Comparison of ENCODE assay signal across 19 cellular contexts in genomic region chr4:138449938-138450337, GRCh38.
DNase-seq lines count a peak whose midpoint lies in the region; FAIRE-seq and TF ChIP-seq lines count a peak whose summit lies in the region.
"Had no signal": no experiment of that assay in that cellular context is flagged by ENCODE, and none has a peak within 500 bp of the region (broad histone marks: within the 10 kb centered on the region; RNA-seq: fewer than 3 reads in every experiment).

No MANE protein-coding gene starts in this region.

- peaks cover 9% of the 10 kb centered on the region for H3K4me1 ChIP-seq in endothelial cell of umbilical vein (ENCODE audit: control insufficient read depth, extremely low read depth, insufficient read depth, low read length)
- H3K4me1 ChIP-seq in neural progenitor cell = peaks cover 3% of the 10 kb centered on the region
- H3K4me1 ChIP-seq: A549 had no signal

- H3K36me3 Mint-ChIP-seq in neural progenitor cell = no peaks in the 10 kb centered on the region
- H3K36me3 Mint-ChIP-seq: CD8-positive, alpha-beta memory T cell had no signal

- H3K4me2 ChIP-seq in endothelial cell of umbilical vein (ENCODE audit: insufficient read depth, low read length) (no peak overlapping the region), neural progenitor cell (no peak overlapping the region)
- H3K4me2 ChIP-seq: A549 had no signal

- H3K9ac ChIP-seq in endothelial cell of umbilical vein (replicated peaks; ENCODE audit: extremely low read depth, insufficient read depth, low read length) = no peak overlapping the region
- H3K9ac ChIP-seq in neural progenitor cell = no peak overlapping the region
- H3K9ac ChIP-seq: BLaER1 treated with 17β-estradiol and CSF1 and Interleukin-3, amounts not matched to agents 10 nM and 100 nM had no signal

- no peaks in the 10 kb centered on the region for H3K79me2 ChIP-seq in endothelial cell of umbilical vein (ENCODE audit: control insufficient read depth, insufficient read depth, low read length)
- H3K79me2 ChIP-seq in neural progenitor cell (ENCODE audit: low read depth) = no peaks in the 10 kb centered on the region

- dilution Hi-C loops in endothelial cell of umbilical vein (cut with MboI; ENCODE audit: extremely low pct_ligation_motif_present, low sequenced_read_pairs) = no loop called here

- peaks cover 9% of the 10 kb centered on the region for H3K4me1 Mint-ChIP-seq in neural progenitor cell
- H3K4me1 Mint-ChIP-seq: CD8-positive, alpha-beta memory T cell had no signal

- H3K27me3 ChIP-seq in endothelial cell of umbilical vein (ENCODE audit: control insufficient read depth in 2 of 2, insufficient read depth in 2 of 2, low read length in 2 of 2) (no peaks in the 10 kb centered on the region), neural progenitor cell (no peaks in the 10 kb centered on the region)
- H3K27me3 ChIP-seq: BLaER1 treated with 17β-estradiol and CSF1 and Interleukin-3, amounts not matched to agents 10 nM and 100 nM had no signal

- no peak overlapping the region for H3K4me3 Mint-ChIP-seq in neural progenitor cell
- H3K4me3 Mint-ChIP-seq: CD8-positive, alpha-beta memory T cell; HFFc6 had no signal

- H3K4me3 ChIP-seq in endothelial cell of umbilical vein (replicated peaks in 1 of 3; ENCODE audit: insufficient read depth in 1 of 3, low read depth in 1 of 3, low read length in 3 of 3) (no peak overlapping the region), neural progenitor cell (no peak overlapping the region)
- H3K4me3 ChIP-seq: A549; BLaER1 treated with 17β-estradiol and CSF1 and Interleukin-3, amounts not matched to agents 10 nM and 100 nM had no signal

- CTCF ChIA-PET in endothelial cell of umbilical vein (lab: Charles Lee) = no interaction called here

- FAIRE-seq in endothelial cell of umbilical vein (lab: Jason Lieb, UNC) = peak; percentile 77
- FAIRE-seq: A549, D721Med, GM12891 had no signal

- in situ Hi-C loops in G401 (cut with HindIII; ENCODE audit: low sequenced_read_pairs) = no loop called here

- TF ChIP-seq CTCF in endothelial cell of umbilical vein (IDR thresholded peaks at IDR 0.05; ENCODE audit: extremely low read depth in 1 of 2, insufficient read depth in 1 of 2, low read depth in 1 of 2, low read length in 2 of 2) = no peak
- TF ChIP-seq CTCF in neural progenitor cell (IDR thresholded peaks at IDR 0.05) = no peak

- no peaks in the 10 kb centered on the region for H4K20me1 ChIP-seq in endothelial cell of umbilical vein (replicated peaks; ENCODE audit: control insufficient read depth, extremely low read depth, insufficient read depth, low read length)
- H4K20me1 ChIP-seq in neural progenitor cell (ENCODE audit: low read depth) = no peaks in the 10 kb centered on the region
- H4K20me1 ChIP-seq: BLaER1 treated with 17β-estradiol and CSF1 and Interleukin-3, amounts not matched to agents 10 nM and 100 nM had no signal

- no peak for TF ChIP-seq POLR2A in endothelial cell of umbilical vein (IDR thresholded peaks at IDR 0.05; ENCODE audit: low read depth, low read length)
- no peak for TF ChIP-seq POLR2A in erythroblast (IDR thresholded peaks at IDR 0.05; ENCODE audit: low read length)

- no peaks in the 10 kb centered on the region for H3F3A ChIP-seq in neural progenitor cell (ENCODE audit: low read depth)

- H3K27ac ChIP-seq in endothelial cell of umbilical vein (ENCODE audit: insufficient read depth, low read depth, low read length) (no peak overlapping the region), neural progenitor cell (no peak overlapping the region)
- H3K27ac ChIP-seq: A549; BLaER1 treated with 17β-estradiol and CSF1 and Interleukin-3, amounts not matched to agents 10 nM and 100 nM had no signal

- no peaks in the 10 kb centered on the region for H3K9me1 ChIP-seq in endothelial cell of umbilical vein (replicated peaks; ENCODE audit: control insufficient read depth, extremely low read depth, insufficient read depth, low read length)

- no peaks in the 10 kb centered on the region for H3K36me3 ChIP-seq in endothelial cell of umbilical vein (ENCODE audit: control insufficient read depth in 2 of 2, extremely low read depth in 1 of 2, insufficient read depth in 2 of 2, low read length in 2 of 2)
- H3K36me3 ChIP-seq in neural progenitor cell = no peaks in the 10 kb centered on the region
- H3K36me3 ChIP-seq: BLaER1 treated with 17β-estradiol and CSF1 and Interleukin-3, amounts not matched to agents 10 nM and 100 nM had no signal

- intact Hi-C loops in endothelial cell of umbilical vein (cut with micrococcal nuclease) = no loop called here

- DNase-seq in G401 (ENCODE audit: low spot score) (peak; percentile 17), amniotic epithelial cell (ENCODE audit: low read depth) (peak; percentile 36), endothelial cell of umbilical vein (ENCODE audit: low read depth, low spot score) (peak; percentile 64), neural progenitor cell (ENCODE audit: low spot score) (no peak), NOMO-1 treated with dmso at 0.1 percent for 144 hours (lab: John Stamatoyannopoulos, UW; ENCODE audit: unreplicated experiment) (no peak), erythroblast (lab: John Stamatoyannopoulos, UW) (no peak), NCI-H1930 (lab: John Stamatoyannopoulos, UW) (no peak)
- DNase-seq: CD8-positive, alpha-beta memory T cell; DMS79; GDM1; HFFc6; NCI-H1436 treated with DMSO at 0.1 percent for 48 hours; NCI-H2081; NCI-H524; Right ventricle myocardium superior had no signal

- H3K9me3 ChIP-seq in endothelial cell of umbilical vein (replicated peaks; ENCODE audit: control insufficient read depth, insufficient read depth, low read length) (no peaks in the 10 kb centered on the region), neural progenitor cell (ENCODE audit: low read depth) (no peaks in the 10 kb centered on the region)
- H3K9me3 ChIP-seq: A549; BLaER1 treated with 17β-estradiol and CSF1 and Interleukin-3, amounts not matched to agents 10 nM and 100 nM had no signal

- H2AFZ ChIP-seq in endothelial cell of umbilical vein (ENCODE audit: low read depth, low read length) (peak overlapping the region; percentile 23), neural progenitor cell (replicated peaks) (peak overlapping the region; percentile 76)

- H3K27me3 Mint-ChIP-seq in neural progenitor cell (ENCODE audit: insufficient read depth, low read depth) = no peaks in the 10 kb centered on the region
- H3K27me3 Mint-ChIP-seq: CD8-positive, alpha-beta memory T cell had no signal

- no peak overlapping the region for H3K27ac Mint-ChIP-seq in neural progenitor cell
- H3K27ac Mint-ChIP-seq: CD8-positive, alpha-beta memory T cell; HFFc6 had no signal

- BruUV-seq in endothelial cell of umbilical vein (replicated peaks; lab: Mats Ljungman, UMichigan) = no TSS peak

- POLR2A ChIA-PET in endothelial cell of umbilical vein (lab: Charles Lee) = no interaction called here

- no peaks in the 10 kb centered on the region for H3K9me3 Mint-ChIP-seq in neural progenitor cell
- H3K9me3 Mint-ChIP-seq: HFFc6 had no signal

TF ChIP-seq in endothelial cell of umbilical vein, 7 proteins besides CTCF, POLR2A, EP300 and RAD21:
- TF ChIP-seq GATA2 (IDR thresholded peaks at IDR 0.05; ENCODE audit: insufficient read depth, insufficient read length, low read depth, low read length) = peak; percentile 56
- TF ChIP-seq JUN (IDR thresholded peaks at IDR 0.05; ENCODE audit: borderline replicate concordance, insufficient read depth, insufficient read length, low read depth) = no peak
- TF ChIP-seq FOS (IDR thresholded peaks at IDR 0.05; ENCODE audit: borderline replicate concordance, insufficient read depth, low read length) = no peak
- no peak for TF ChIP-seq POLR2AphosphoS5 (IDR thresholded peaks at IDR 0.05; ENCODE audit: insufficient read depth, low read depth, low read length)

Comparison
In these comparisons a context has a peak if more than half of its experiments do, and no peak if none do; other contexts are left out.
1. DNase-seq: peak in G401 (single experiment), amniotic epithelial cell (single experiment) and endothelial cell of umbilical vein (single experiment); none in neural progenitor cell (single experiment), NOMO-1 treated with dmso at 0.1 percent for 144 hours (single experiment), erythroblast (0 of 2) and NCI-H1930 (0 of 2).